Comparison of ENCODE assay signal across 8 cellular contexts in genomic region chr19:34366670-34367423, GRCh38. TPM values are rescaled to one million over a fixed set of nuclear protein-coding genes. Genes with fewer than 3 reads are reported as not detected.
DNase-seq lines count a peak whose midpoint lies in the region; ATAC-seq and TF ChIP-seq lines count a peak whose summit lies in the region.

No MANE protein-coding gene starts in this region.

- H3K4me2 ChIP-seq in Loucy (ENCODE audit: low read depth, low read length, poor library complexity, severe bottlenecking): peak overlapping the region; percentile 90

- peaks cover 33% of the 10 kb centered on the region; the same call in 1 of the 2 replicates for H3K36me3 ChIP-seq in Loucy (ENCODE audit: insufficient read depth, low read length)
- peaks cover 0 to 6% of the 10 kb centered on the region in 2 donors for H3K36me3 ChIP-seq in aorta (ENCODE audit: control insufficient read depth in 1 of 2, insufficient read depth in 2 of 2, low read length in 1 of 2)

- no peak for TF ChIP-seq CTCF in CD4-positive, alpha-beta T cell (IDR thresholded peaks at IDR 0.05)
- TF ChIP-seq CTCF in Loucy (conservative IDR thresholded peaks at IDR 0.05; ENCODE audit: low read length): no peak
- no peak for TF ChIP-seq CTCF in cardiac fibroblast (IDR thresholded peaks at IDR 0.05; ENCODE audit: low read depth, low read length)
- TF ChIP-seq CTCF in neural crest cell (conservative IDR thresholded peaks at IDR 0.05): no peak

- H3F3A ChIP-seq in Loucy (ENCODE audit: low read depth): 0 out of 2 replicates have a peak, but pooled peaks cover 8% of the 10 kb centered on the region

- H3K4me1 ChIP-seq in Loucy (ENCODE audit: insufficient read depth, low read length, poor library complexity, severe bottlenecking): peaks cover 43% of the 10 kb centered on the region
- peaks cover 0 to 2% of the 10 kb centered on the region in 2 donors for H3K4me1 ChIP-seq in aorta (ENCODE audit: control insufficient read depth in 1 of 2, insufficient read depth in 2 of 2, low read length in 2 of 2)

- no peaks in the 10 kb centered on the region for H3K9me3 Mint-ChIP-seq in CD4-positive, alpha-beta T cell
- no peaks in the 10 kb centered on the region for H3K9me3 Mint-ChIP-seq in neural crest cell

- H3K27me3 ChIP-seq in CD4-positive, alpha-beta T cell (ENCODE audit: control insufficient read depth, insufficient read depth, low read length): no peaks in the 10 kb centered on the region
- H3K27me3 ChIP-seq in Loucy (ENCODE audit: insufficient read depth, low read length, poor library complexity, severe bottlenecking) (no peaks in the 10 kb centered on the region), aorta (ENCODE audit: control insufficient read depth in 1 of 2, insufficient read depth in 2 of 2, low read length in 1 of 2) (no peaks in the 10 kb centered on the region)

- no peak for ATAC-seq in CD4-positive, alpha-beta T cell (ENCODE audit: poor library complexity)
- no peak for ATAC-seq in aorta (ENCODE audit: low FRiP score)

- CTCF ChIA-PET in CD4-positive, alpha-beta T cell (lab: Charles Lee): interaction anchor here (1.2 kb wide), 1 partner anchor 63 kb away, joined by 3 read pairs; no protein-coding TSS in a partner anchor

- H3K9ac ChIP-seq in Loucy (ENCODE audit: low read depth, low read length, poor library complexity, severe bottlenecking): peak overlapping the region; percentile 99

- no peaks in the 10 kb centered on the region for H3K9me3 ChIP-seq in CD4-positive, alpha-beta T cell (ENCODE audit: control insufficient read depth, low read length)
- H3K9me3 ChIP-seq in Loucy (ENCODE audit: insufficient read depth, low read depth, low read length) (no peaks in the 10 kb centered on the region), aorta (ENCODE audit: control insufficient read depth, low read length) (no peaks in the 10 kb centered on the region)

- no peak overlapping the region for H2AFZ ChIP-seq in Loucy (ENCODE audit: low read length)

- peaks cover 42% of the 10 kb centered on the region for H3K4me1 Mint-ChIP-seq in CD4-positive, alpha-beta T cell (ENCODE audit: low read depth)
- H3K4me1 Mint-ChIP-seq in neural crest cell: peaks cover 24% of the 10 kb centered on the region

- H3K27ac Mint-ChIP-seq in CD4-positive, alpha-beta T cell: peak overlapping the region; percentile 87
- no peak overlapping the region for H3K27ac Mint-ChIP-seq in neural crest cell (ENCODE audit: unreplicated experiment)

- peak overlapping the region; percentile 98 for H3K4me3 ChIP-seq in Loucy (ENCODE audit: low read length, poor library complexity, severe bottlenecking)
- peak overlapping the region; percentile 82 to 85 for H3K4me3 ChIP-seq in cardiac fibroblast (replicated peaks in 1 of 2; ENCODE audit: low read depth in 2 of 2, low read length in 2 of 2)
- no peak overlapping the region for H3K4me3 ChIP-seq in aorta (ENCODE audit: low read length in 2 of 2)

- intact Hi-C loops in CD4-positive, alpha-beta T cell (cut with DNase I, micrococcal nuclease): loop anchor here in 1 of 2 experiments (10.0 kb wide), 1 partner anchor 308 kb away; the partner anchor contains the start of genes SCGB2B2 and ZNF302
- intact Hi-C loops in aorta (cut with DNase I): loop anchor here in 1 of 2 donors (5.0 kb wide), 1 partner anchor 135 kb away; no protein-coding TSS in a partner anchor

- DNase-seq in CD4-positive, alpha-beta T cell: no peak
- DNase-seq in cardiac fibroblast (ENCODE audit: low read depth in 2 of 2): peak; percentile 71 to 92
- no peak for DNase-seq in neural crest cell (ENCODE audit: low read depth, low spot score)
- no peak for DNase-seq in stimulated activated CD4-positive, alpha-beta T cell treated with anti-CD3 and anti-CD28 coated beads, Interleukin-15, amount 100 ng/mL, for 24 hours
- no peak for DNase-seq in NCI-H2107 treated with DMSO at 0.1 percent for 48 hours (lab: John Stamatoyannopoulos, UW; ENCODE audit: unreplicated experiment)
- DNase-seq in aorta: no peak
- no peak for DNase-seq in NCI-H345 treated with DMSO at 0.1 percent for 48 hours (lab: John Stamatoyannopoulos, UW; ENCODE audit: unreplicated experiment)

- H4K20me1 ChIP-seq in Loucy (ENCODE audit: insufficient read depth, low read length, poor library complexity, severe bottlenecking): peaks cover 45% of the 10 kb centered on the region

- H3K9me2 ChIP-seq in Loucy (replicated peaks; ENCODE audit: low read depth, low read length): no peaks in the 10 kb centered on the region

- POLR2A ChIA-PET in CD4-positive, alpha-beta T cell (lab: Charles Lee): no interaction called here

- H3K27ac ChIP-seq in CD4-positive, alpha-beta T cell (ENCODE audit: low read depth, low read length): no peak overlapping the region
- no peak overlapping the region for H3K27ac ChIP-seq in aorta (ENCODE audit: low read depth in 1 of 2, low read length in 2 of 2)

- 80 to 88% methylated on average over 9 of the region's 9 CpGs for WGBS in aorta, 2 donors

- peaks cover 61% of the 10 kb centered on the region for H3K36me3 Mint-ChIP-seq in CD4-positive, alpha-beta T cell (ENCODE audit: low read depth)
- peaks cover 2% of the 10 kb centered on the region for H3K36me3 Mint-ChIP-seq in neural crest cell (ENCODE audit: low read depth)

- H3K79me2 ChIP-seq in Loucy (ENCODE audit: insufficient read depth, low read length): peaks cover 65% of the 10 kb centered on the region

- H3K27me3 Mint-ChIP-seq in CD4-positive, alpha-beta T cell: no peaks in the 10 kb centered on the region
- peaks cover 4% of the 10 kb centered on the region for H3K27me3 Mint-ChIP-seq in neural crest cell (ENCODE audit: low read depth)

- peak overlapping the region; percentile 91 for H3K4me3 Mint-ChIP-seq in CD4-positive, alpha-beta T cell
- H3K4me3 Mint-ChIP-seq in neural crest cell: peak overlapping the region; percentile 98

RNA-seq across cellular contexts. Expression of gene GPI, which starts 1.9 kb away (rescaled TPM):
- total RNA-seq in CD4-positive, alpha-beta T cell: 10 to 100 TPM; 85.0 to 86.0 TPM
- total RNA-seq in neural crest cell (227 and 245 TPM in 2 replicates), aorta (100 to 1,000 TPM; 131 to 197 TPM)
- polyA plus RNA-seq in aorta: 100 to 1,000 TPM in 1 of 2 donors, 10 to 100 TPM in 1; 51.0 to 128 TPM

RNA-seq across cellular contexts. Expression of gene PDCD2L, which starts 37.4 kb away (rescaled TPM):
- 1 to 10 TPM; 3.8 to 3.9 TPM for total RNA-seq in CD4-positive, alpha-beta T cell
- total RNA-seq in neural crest cell (12.9 and 15.1 TPM in 2 replicates), aorta (1 to 10 TPM; 5.6 to 6.0 TPM)
- 10 to 100 TPM in 1 of 2 donors, 1 to 10 TPM in 1; 6.1 to 12.3 TPM for polyA plus RNA-seq in aorta

Comparison
In these comparisons a context has a peak if more than half of its experiments do, and no peak if none do; other contexts are left out.
1. DNase-seq: peak in cardiac fibroblast (2 of 2); none in CD4-positive, alpha-beta T cell (0 of 10), neural crest cell (single experiment), stimulated activated CD4-positive, alpha-beta T cell treated with anti-CD3 and anti-CD28 coated beads, Interleukin-15, amount 100 ng/mL, for 24 hours (single experiment), NCI-H2107 treated with DMSO at 0.1 percent for 48 hours (single experiment), aorta (0 of 2) and NCI-H345 treated with DMSO at 0.1 percent for 48 hours (single experiment).
2. H3K4me3 ChIP-seq: peak in Loucy (single experiment) and cardiac fibroblast (2 of 2); none in aorta (0 of 2).